19 cellular contexts compared by ENCODE assay signal in genomic region chr7:126589068-126589684, GRCh38.
DNase-seq lines count a peak whose midpoint lies in the region; ATAC-seq and TF ChIP-seq lines count a peak whose summit lies in the region.
"Had no signal": no experiment of that assay in that cellular context is flagged by ENCODE, and none has a peak within 500 bp of the region (broad histone marks: within the 10 kb centered on the region; RNA-seq: fewer than 3 reads in every experiment).

No MANE protein-coding gene starts in this region.

- H3K27ac Mint-ChIP-seq in MCF 10A (ENCODE audit: low read depth, unreplicated experiment): peak overlapping the region; percentile 86
- H3K27ac Mint-ChIP-seq: HFFc6, nephron had no signal

- H3K36me3 ChIP-seq in breast epithelium (no peaks in the 10 kb centered on the region), upper lobe of right lung (no peaks in the 10 kb centered on the region)
- H3K36me3 ChIP-seq: gastroesophageal sphincter had no signal

- ATAC-seq in upper lobe of right lung: no peak
- ATAC-seq: gastroesophageal sphincter; left cardiac atrium; stimulated activated naive CD8-positive, alpha-beta T cell treated with anti-CD3 and anti-CD28 coated beads, Interleukin-15, amount 100 ng/mL, for 72 hours had no signal

- H3K9me3 ChIP-seq in breast epithelium: peaks cover 4 to 19% of the 10 kb centered on the region in 2 donors
- no peaks in the 10 kb centered on the region for H3K9me3 ChIP-seq in upper lobe of right lung

- POLR2A ChIA-PET in MCF 10A (lab: Yijun Ruan, JAX): interaction anchor here (0.7 to 1.4 kb wide), 2 partner anchors 15 to 54 kb away, joined by 3 to 5 read pairs; no protein-coding TSS in a partner anchor

- CTCF ChIA-PET in MCF 10A (lab: Yijun Ruan, JAX): no interaction called here

- H3K27me3 ChIP-seq in breast epithelium (no peaks in the 10 kb centered on the region), upper lobe of right lung (no peaks in the 10 kb centered on the region)
- H3K27me3 ChIP-seq: dorsolateral prefrontal cortex, gastroesophageal sphincter had no signal

- H3K9me3 Mint-ChIP-seq in MCF 10A (ENCODE audit: unreplicated experiment): peaks cover 9% of the 10 kb centered on the region

- no peak for TF ChIP-seq POLR2A in breast epithelium (IDR thresholded peaks at IDR 0.05)

- H3K27me3 Mint-ChIP-seq in MCF 10A (ENCODE audit: insufficient read depth, unreplicated experiment): no peaks in the 10 kb centered on the region
- H3K27me3 Mint-ChIP-seq: stimulated activated naive CD8-positive, alpha-beta T cell treated with anti-CD3 and anti-CD28 coated beads, Interleukin-15, amount 100 ng/mL, for 72 hours had no signal

- H3K27ac ChIP-seq in breast epithelium (no peak overlapping the region), upper lobe of right lung (no peak overlapping the region)
- H3K27ac ChIP-seq: dorsolateral prefrontal cortex, gastroesophageal sphincter had no signal

- H3K4me3 ChIP-seq in breast epithelium: no peak overlapping the region
- H3K4me3 ChIP-seq in upper lobe of right lung: no peak overlapping the region
- H3K4me3 ChIP-seq: dorsolateral prefrontal cortex, gastroesophageal sphincter had no signal

- no peaks in the 10 kb centered on the region for H3K4me1 ChIP-seq in breast epithelium
- no peaks in the 10 kb centered on the region for H3K4me1 ChIP-seq in upper lobe of right lung
- H3K4me1 ChIP-seq: gastroesophageal sphincter had no signal

- intact Hi-C loops in MCF 10A (cut with micrococcal nuclease) (no loop called here), breast epithelium (cut with DNase I; ENCODE audit: low total_unique reads) (no loop called here), upper lobe of right lung (cut with DNase I) (no loop called here)

- H3K4me1 Mint-ChIP-seq in MCF 10A (ENCODE audit: insufficient read depth, unreplicated experiment): peaks cover 16% of the 10 kb centered on the region
- H3K4me1 Mint-ChIP-seq: nephron; stimulated activated naive CD8-positive, alpha-beta T cell treated with anti-CD3 and anti-CD28 coated beads, Interleukin-15, amount 100 ng/mL, for 72 hours had no signal

- DNase-seq in MCF 10A (ENCODE audit: unreplicated experiment): peak; percentile 78
- no peak for DNase-seq in breast epithelium (ENCODE audit: low spot score in 2 of 2)
- peak; percentile 72 for DNase-seq in NCI-H345 (lab: John Stamatoyannopoulos, UW)
- DNase-seq in ecto neural progenitor cell (ENCODE audit: low spot score): peak; percentile 42
- DNase-seq in A172 (ENCODE audit: low spot score): no peak
- DNase-seq in upper lobe of right lung: no peak
- DNase-seq in UCSD-AML1 (lab: John Stamatoyannopoulos, UW; ENCODE audit: unreplicated experiment): no peak
- DNase-seq in activated CD4-positive, alpha-beta T cell treated with anti-CD3 and anti-CD28 coated beads, Interleukin-2, amount 50 U/mL, for 1 hour: no peak
- DNase-seq: activated gamma-delta T cell; caudate nucleus; dorsolateral prefrontal cortex; HFFc6; left cardiac atrium; NCI-H446 treated with DMSO at 0.1 percent for 48 hours; posterior cingulate gyrus; stimulated activated CD4-positive, alpha-beta T cell treated with anti-CD3 and anti-CD28 coated beads, Interleukin-2, amount 100 ng/mL, for 24 hours; stimulated activated naive CD8-positive, alpha-beta T cell treated with anti-CD3 and anti-CD28 coated beads, Interleukin-15, amount 100 ng/mL, for 72 hours had no signal

- H3K36me3 Mint-ChIP-seq in MCF 10A (ENCODE audit: insufficient read depth, unreplicated experiment): no peaks in the 10 kb centered on the region

- TF ChIP-seq CTCF in MCF 10A (IDR thresholded peaks at IDR 0.05; ENCODE audit: unreplicated experiment): no peak
- TF ChIP-seq CTCF in breast epithelium (IDR thresholded peaks at IDR 0.05): no peak
- no peak for TF ChIP-seq CTCF in upper lobe of right lung (IDR thresholded peaks at IDR 0.05)

- no TSS peak for BruUV-seq in MCF 10A (replicated peaks; lab: Mats Ljungman, UMichigan)

- no peak overlapping the region for H3K4me3 Mint-ChIP-seq in MCF 10A (ENCODE audit: unreplicated experiment)
- H3K4me3 Mint-ChIP-seq: HFFc6; nephron; stimulated activated naive CD8-positive, alpha-beta T cell treated with anti-CD3 and anti-CD28 coated beads, Interleukin-15, amount 100 ng/mL, for 72 hours had no signal

Comparison
In these comparisons a context has a peak if more than half of its experiments do, and no peak if none do; other contexts are left out.
1. DNase-seq: peak in MCF 10A (single experiment), NCI-H345 (single experiment) and ecto neural progenitor cell (single experiment); none in breast epithelium (0 of 2), A172 (single experiment), upper lobe of right lung (single experiment), UCSD-AML1 (single experiment) and activated CD4-positive, alpha-beta T cell treated with anti-CD3 and anti-CD28 coated beads, Interleukin-2, amount 50 U/mL, for 1 hour (single experiment).